Comparison of ENCODE assay signal across 7 cellular contexts in the genomic region with DNA sequence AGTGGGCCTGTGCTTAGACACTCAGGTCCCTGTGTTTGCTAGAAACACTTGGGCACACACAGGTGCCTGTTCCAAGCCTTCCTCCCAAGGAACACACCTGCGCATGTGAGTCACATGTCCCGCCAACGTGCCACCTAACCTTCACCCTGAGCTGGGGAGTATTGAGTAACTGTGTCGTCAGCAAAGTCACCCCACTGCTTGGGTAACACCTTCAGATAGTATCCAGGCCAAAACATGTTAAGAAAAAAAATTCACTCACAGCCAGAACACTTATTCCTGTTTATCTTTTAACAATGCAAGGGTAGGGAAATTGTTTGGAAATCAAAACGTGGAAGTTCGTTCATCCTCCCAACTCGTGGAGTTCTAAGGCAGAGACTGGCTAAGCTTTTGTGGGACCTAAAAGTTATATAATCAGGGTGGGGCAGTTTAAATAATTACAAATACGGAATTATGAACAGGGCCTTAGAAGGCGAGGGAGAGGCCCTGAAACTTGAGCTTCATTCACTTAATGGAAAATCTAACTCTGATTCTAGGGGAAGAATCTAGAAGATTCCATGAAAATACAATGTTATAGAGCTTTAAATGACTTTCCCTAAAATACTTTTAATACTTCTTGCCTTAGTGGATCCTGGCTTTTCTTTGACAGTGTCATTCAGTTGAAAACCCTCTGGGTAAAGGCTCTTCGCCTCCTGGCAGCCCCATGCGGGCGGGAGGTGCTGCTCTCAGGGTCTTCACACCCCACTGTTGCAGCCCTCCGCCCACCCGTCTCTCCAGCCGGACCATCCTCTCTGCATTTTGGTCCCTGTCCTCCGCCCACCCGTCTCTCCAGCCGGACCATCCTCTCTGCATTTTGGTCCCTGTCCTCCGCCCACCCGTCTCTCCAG. TPM values are rescaled to one million over a fixed set of nuclear protein-coding genes. Genes with fewer than 3 reads are reported as not detected.
DNase-seq lines count a peak whose midpoint lies in the region; ATAC-seq and TF ChIP-seq lines count a peak whose summit lies in the region.

No MANE protein-coding gene starts in this region.

- peak overlapping the region; percentile 57 to 96 (median 69) for H3K27ac ChIP-seq in adrenal gland

- peaks cover 11 to 13% of the 10 kb centered on the region in 2 donors for H3K4me1 ChIP-seq in adrenal gland (replicated peaks in 1 of 2)

- intact Hi-C loops in adrenal gland (cut with DNase I): no loop called here

- no peak for ATAC-seq in GM21576 (IDR thresholded peaks at IDR 0.05; ENCODE audit: unreplicated experiment)
- no peak for ATAC-seq in GM21717 (IDR thresholded peaks at IDR 0.05; ENCODE audit: unreplicated experiment)
- ATAC-seq in HG02973 (IDR thresholded peaks at IDR 0.05; ENCODE audit: unreplicated experiment): no peak

- no peak for TF ChIP-seq CTCF in adrenal gland (IDR thresholded peaks at IDR 0.05)

- 43 to 55% (median 49%) methylated on average over 16 to 18 of the region's 20 CpGs for WGBS in adrenal gland, 4 donors

- no peaks in the 10 kb centered on the region for H3K9me3 ChIP-seq in adrenal gland (replicated peaks in 1 of 3)

- H3K27me3 ChIP-seq in adrenal gland: no peaks in the 10 kb centered on the region

- no peak overlapping the region for H3K4me3 ChIP-seq in adrenal gland

- TF ChIP-seq POLR2A in adrenal gland (IDR thresholded peaks at IDR 0.05): peak in 1 of 2 donors; percentile 28

- H3K36me3 ChIP-seq in adrenal gland (replicated peaks in 1 of 2): no peaks in the 10 kb centered on the region

- peak; percentile 87 for DNase-seq in SW480 (ENCODE audit: low spot score)
- peak; percentile 81 to 89 (median 84) for DNase-seq in adrenal gland
- DNase-seq in kidney tubule cell (ENCODE audit: low spot score): peak; percentile 57
- DNase-seq in stimulated activated CD4-positive, alpha-beta T cell treated with anti-CD3 and anti-CD28 coated beads, TNF-alpha, amount 100 ng/mL, for 4 hours (ENCODE audit: low read depth in 3 of 3): peak in 2 of 3 experiments; percentile 52

RNA-seq across cellular contexts. Expression of gene ADIPOR2, which starts 30.3 kb away (rescaled TPM):
- total RNA-seq in adrenal gland: 100 to 1,000 TPM in 5 of 8 donors, 10 to 100 TPM in 3; 59.5 to 214 (median 130) TPM
- polyA plus RNA-seq in adrenal gland: 100 to 1,000 TPM in 1 of 3 donors, 10 to 100 TPM in 2; 46.2 to 147 (median 66.0) TPM

RNA-seq across cellular contexts. Expression of gene WNT5B, which starts 31.5 kb away (rescaled TPM):
- 10 to 100 TPM in 1 of 8 donors, 1 to 10 TPM in 6, under 1 TPM in 1; 0.97 to 11.1 (median 3.5) TPM for total RNA-seq in adrenal gland
- polyA plus RNA-seq in adrenal gland: 1 to 10 TPM in 2 of 3 donors, under 1 TPM in 1; 0.57 to 1.3 (median 1.2) TPM
